Comparison of ENCODE assay signal across 24 cellular contexts in the genomic region with DNA sequence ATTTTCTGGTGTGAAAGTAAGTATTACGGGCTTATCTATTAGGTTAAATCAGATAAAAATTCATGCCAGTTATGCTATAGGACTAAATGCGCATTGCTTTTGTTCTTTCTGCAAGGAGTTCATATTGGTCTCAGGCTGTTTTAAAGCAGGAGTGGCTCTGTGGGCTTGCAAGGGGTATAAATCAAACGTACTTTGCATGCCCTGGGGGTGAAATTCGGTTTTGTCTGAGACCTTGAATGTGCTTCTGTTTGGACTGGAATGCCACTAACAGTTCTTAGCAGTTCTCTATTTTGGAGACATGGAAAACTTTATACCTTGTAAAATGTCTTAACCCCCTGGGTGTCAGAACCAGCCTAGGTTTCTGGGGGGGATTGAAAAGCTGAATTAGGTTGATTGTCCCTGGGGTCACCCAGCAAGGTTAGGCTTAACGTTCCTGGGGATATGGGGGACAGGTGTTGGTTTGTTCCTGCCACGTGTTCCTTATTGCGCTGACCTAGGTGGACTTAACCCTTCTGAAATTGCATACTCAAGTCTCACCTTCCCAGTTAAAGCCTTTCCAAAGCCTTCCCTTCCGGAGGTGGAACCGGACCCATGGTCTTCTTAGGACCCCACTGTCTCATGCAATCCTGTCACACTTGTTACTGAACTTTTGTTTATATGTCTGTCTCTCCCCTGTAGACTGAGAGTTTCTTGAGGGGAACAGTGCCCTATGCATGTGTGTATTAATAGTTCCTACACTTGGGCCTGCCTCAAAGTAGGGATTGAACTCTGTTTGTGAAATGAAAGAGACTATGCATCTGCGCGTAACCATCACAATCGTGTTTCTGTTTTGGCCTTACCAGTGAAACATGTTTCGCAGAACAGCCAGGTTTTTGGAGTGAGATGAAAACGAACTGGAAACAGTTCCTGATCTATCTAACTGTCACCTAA.
"Had no signal": no experiment of that assay in that cellular context is flagged by ENCODE, and none has a peak within 500 bp of the region (broad histone marks: within the 10 kb centered on the region; RNA-seq: fewer than 3 reads in every experiment).

No MANE protein-coding gene starts in this region.

- H3K27me3 Mint-ChIP-seq: activated CD4-positive, alpha-beta memory T cell treated with anti-CD3 and anti-CD28 coated beads, Interleukin-2, amount 10 ng/mL, durations not matched to agents 7 days and 5 days; activated naive CD4-positive, alpha-beta T cell treated with anti-CD3 and anti-CD28 coated beads, Interleukin-2, amount 10 ng/mL, durations not matched to agents 7 days and 5 days; memory B cell; stimulated activated memory B cell treated with anti-CD40 and anti-IgM and Interleukin-4, amounts not matched to agents 10 μg/mL and 1 μg/mL and 100 μg/mL, for 72 hours; T-cell had no signal

- H3K9me3 ChIP-seq: esophagus squamous epithelium, neutrophil, ovary, stomach, suprapubic skin, tibial nerve had no signal

- H3K4me3 Mint-ChIP-seq: activated CD4-positive, alpha-beta memory T cell treated with anti-CD3 and anti-CD28 coated beads, Interleukin-2, amount 10 ng/mL, durations not matched to agents 7 days and 5 days; activated naive CD4-positive, alpha-beta T cell treated with anti-CD3 and anti-CD28 coated beads, Interleukin-2, amount 10 ng/mL, durations not matched to agents 7 days and 5 days; activated T-cell treated with anti-CD3 and anti-CD28 coated beads, Interleukin-2, amount 50 U/mL, for 72 hours; endodermal cell; memory B cell; nephron; stimulated activated memory B cell treated with anti-CD40 and anti-IgM and Interleukin-4, amounts not matched to agents 10 μg/mL and 1 μg/mL and 100 μg/mL, for 72 hours; T-cell had no signal

- H3K9me3 Mint-ChIP-seq: activated CD4-positive, alpha-beta memory T cell treated with anti-CD3 and anti-CD28 coated beads, Interleukin-2, amount 10 ng/mL, durations not matched to agents 7 days and 5 days; activated naive CD4-positive, alpha-beta T cell treated with anti-CD3 and anti-CD28 coated beads, Interleukin-2, amount 10 ng/mL, durations not matched to agents 7 days and 5 days; activated T-cell treated with anti-CD3 and anti-CD28 coated beads, Interleukin-2, amount 50 U/mL, for 72 hours; endodermal cell; memory B cell; nephron; stimulated activated memory B cell treated with anti-CD40 and anti-IgM and Interleukin-4, amounts not matched to agents 10 μg/mL and 1 μg/mL and 100 μg/mL, for 72 hours; T-cell had no signal

- H3K27ac ChIP-seq: esophagus squamous epithelium, neutrophil, ovary, stomach, suprapubic skin, tibial nerve had no signal

- H3K4me1 Mint-ChIP-seq: activated CD4-positive, alpha-beta memory T cell treated with anti-CD3 and anti-CD28 coated beads, Interleukin-2, amount 10 ng/mL, durations not matched to agents 7 days and 5 days; activated naive CD4-positive, alpha-beta T cell treated with anti-CD3 and anti-CD28 coated beads, Interleukin-2, amount 10 ng/mL, durations not matched to agents 7 days and 5 days; endodermal cell; memory B cell; stimulated activated memory B cell treated with anti-CD40 and anti-IgM and Interleukin-4, amounts not matched to agents 10 μg/mL and 1 μg/mL and 100 μg/mL, for 72 hours; T-cell had no signal

- H3K4me3 ChIP-seq: esophagus squamous epithelium, ovary, smooth muscle cell, stomach, suprapubic skin, tibial nerve had no signal

- H3K27me3 ChIP-seq: esophagus squamous epithelium, neutrophil, ovary, stomach, suprapubic skin, tibial nerve had no signal

- DNase-seq: activated CD4-positive, alpha-beta memory T cell treated with anti-CD3 and anti-CD28 coated beads, Interleukin-2, amount 10 ng/mL, durations not matched to agents 7 days and 5 days; activated CD4-positive, alpha-beta T cell treated with anti-CD3 and anti-CD28 coated beads for 48 hours; activated CD4-positive, CD25-positive, alpha-beta regulatory T cell; activated effector memory CD4-positive, alpha-beta T cell treated with anti-CD3 and anti-CD28 coated beads, Interleukin-2, amount 50 U/mL, for 16 hours; activated naive CD4-positive, alpha-beta T cell treated with anti-CD3 and anti-CD28 coated beads, Interleukin-2, amount 10 ng/mL, durations not matched to agents 7 days and 5 days; activated T-cell treated with anti-CD3 and anti-CD28 coated beads, Interleukin-2, amount 50 U/mL, for 72 hours; amygdala; cerebellar nuclear complex; cortex of kidney; endodermal cell; esophagus squamous epithelium; kidney; ovary; stimulated activated CD4-positive, alpha-beta T cell treated with anti-CD3 and anti-CD28 coated beads, Interleukin-15, amount 100 ng/mL, for 24 hours; stomach; T-cell had no signal

- H3K36me3 ChIP-seq: neutrophil, ovary had no signal

- H3K27ac Mint-ChIP-seq: activated CD4-positive, alpha-beta memory T cell treated with anti-CD3 and anti-CD28 coated beads, Interleukin-2, amount 10 ng/mL, durations not matched to agents 7 days and 5 days; activated naive CD4-positive, alpha-beta T cell treated with anti-CD3 and anti-CD28 coated beads, Interleukin-2, amount 10 ng/mL, durations not matched to agents 7 days and 5 days; activated T-cell treated with anti-CD3 and anti-CD28 coated beads, Interleukin-2, amount 50 U/mL, for 72 hours; endodermal cell; memory B cell; nephron; stimulated activated memory B cell treated with anti-CD40 and anti-IgM and Interleukin-4, amounts not matched to agents 10 μg/mL and 1 μg/mL and 100 μg/mL, for 72 hours; T-cell had no signal

- ATAC-seq: activated T-cell treated with anti-CD3 and anti-CD28 coated beads, Interleukin-2, amount 50 U/mL, for 72 hours; sciatic nerve; stimulated activated memory B cell treated with anti-CD40 and anti-IgM and Interleukin-4, amounts not matched to agents 10 μg/mL and 1 μg/mL and 100 μg/mL, for 72 hours; T-cell had no signal
